ENCODE assay signal across 8 cellular contexts in the genomic region with DNA sequence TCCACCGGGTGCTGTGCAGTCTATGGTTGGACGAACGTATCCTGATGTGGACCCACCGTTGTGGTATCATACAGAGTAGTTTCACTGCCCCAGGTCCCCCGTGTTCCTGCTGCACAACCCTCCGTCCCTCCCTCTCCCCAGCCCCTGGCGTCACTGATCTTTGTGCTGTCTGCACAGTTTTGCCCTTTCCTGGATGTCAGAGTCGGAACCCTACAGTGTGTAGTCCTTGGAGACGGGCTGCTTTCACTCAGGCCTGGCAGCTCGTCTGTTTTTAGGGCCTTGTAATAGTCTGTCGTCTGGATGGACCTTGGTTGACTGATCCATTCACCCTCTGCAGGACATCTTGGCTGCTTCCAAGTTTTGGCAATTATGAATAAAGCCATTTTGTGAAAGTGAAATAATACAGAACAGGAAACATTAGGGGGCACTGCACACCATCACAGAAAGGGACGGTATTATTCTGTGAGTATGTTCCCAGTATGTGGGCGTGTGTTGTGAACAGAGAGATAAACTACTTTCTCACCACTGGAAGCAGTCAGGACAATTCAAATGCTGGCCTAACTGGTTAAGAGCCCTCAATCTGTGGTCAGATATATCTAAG.
DNase-seq lines count a peak whose midpoint lies in the region; ATAC-seq, FAIRE-seq and TF ChIP-seq lines count a peak whose summit lies in the region.
"Not testable (repeated sequence)": the region's sequence is repeated elsewhere in the genome, so short reads cannot be mapped to it uniquely, and the experiment has no call there.

No MANE protein-coding gene starts in this region.

- not testable (repeated sequence) for H3K4me3 ChIP-seq in astrocyte (ENCODE audit: insufficient read depth, low read depth, low read length); lung; skeletal muscle cell (ENCODE audit: low read depth, low read length)

- H4K20me1 ChIP-seq in astrocyte (ENCODE audit: insufficient read depth, low read length), result peaks cover 70% of the 10 kb centered on the region

- FAIRE-seq in GM12891 (lab: Jason Lieb, UNC) (peak; percentile 75), astrocyte (lab: Jason Lieb, UNC) (peak; percentile 72)

- not testable (repeated sequence) for TF ChIP-seq POLR2A in GM12891 (IDR thresholded peaks at IDR 0.05; ENCODE audit: low read depth, low read length)

- H3K36me3 Mint-ChIP-seq in T-cell; astrocyte (ENCODE audit: low read depth, unreplicated experiment): not testable (repeated sequence)

- H2AFZ ChIP-seq in astrocyte (ENCODE audit: low read depth, low read length), result not testable (repeated sequence)

- H3K79me2 ChIP-seq in astrocyte (ENCODE audit: insufficient read depth, low read length), result peaks cover 95% of the 10 kb centered on the region

- H3K4me1 Mint-ChIP-seq in T-cell, result peaks cover 72 to 84% (median 80%) of the 10 kb centered on the region in 3 donors
- peaks cover 38% of the 10 kb centered on the region for H3K4me1 Mint-ChIP-seq in astrocyte (ENCODE audit: low read depth, unreplicated experiment)

- peaks cover 46% of the 10 kb centered on the region for H3K4me1 ChIP-seq in astrocyte (ENCODE audit: insufficient read depth, low read length)
- H3K4me1 ChIP-seq in lung (ENCODE audit: control insufficient read depth in 2 of 2, insufficient read depth in 2 of 2, low read length in 2 of 2), result peaks cover 29 to 35% of the 10 kb centered on the region in 2 donors

- not testable (repeated sequence) for H3K36me3 ChIP-seq in astrocyte (ENCODE audit: insufficient read depth, low read length); lung (ENCODE audit: control insufficient read depth in 2 of 2, insufficient read depth in 2 of 2, low read length in 2 of 2)

- peak overlapping the region; percentile 60 for H3K4me2 ChIP-seq in astrocyte (ENCODE audit: low read length)

- peak overlapping the region; percentile 64 for H3K9ac ChIP-seq in astrocyte (ENCODE audit: low read length)

- peak overlapping the region; percentile 55 to 79 for H3K27ac Mint-ChIP-seq in T-cell
- peak overlapping the region; percentile 72 for H3K27ac Mint-ChIP-seq in astrocyte (ENCODE audit: unreplicated experiment)

- WGBS in lung, 2 donors, result 42 to 51% methylated on average over 10 to 11 of the region's 13 CpGs

- not testable (repeated sequence) for H3K27me3 ChIP-seq in astrocyte (ENCODE audit: insufficient read depth, low read length); lung (ENCODE audit: control insufficient read depth, insufficient read depth)

- CTCF ChIA-PET in T-cell (lab: Charles Lee), result interaction anchor here in 1 of 2 donors (0.6 kb wide), 1 partner anchor 148 kb away, joined by 4 read pairs; no protein-coding TSS in a partner anchor

- POLR2A ChIA-PET in T-cell (lab: Charles Lee), result not testable (repeated sequence)

- H3K9me3 Mint-ChIP-seq in T-cell; astrocyte (ENCODE audit: unreplicated experiment): not testable (repeated sequence)

- H3K4me3 Mint-ChIP-seq in T-cell (peak overlapping the region in 1 of 3 donors; percentile 19), astrocyte (ENCODE audit: unreplicated experiment) (peak overlapping the region; percentile 41)

- H3K27me3 Mint-ChIP-seq in T-cell; astrocyte (ENCODE audit: low read depth, unreplicated experiment): not testable (repeated sequence)

- not testable (repeated sequence) for H3K9me3 ChIP-seq in astrocyte (ENCODE audit: insufficient read depth, low read depth, low read length); lung (ENCODE audit: control insufficient read depth in 2 of 2, insufficient read depth in 1 of 2, low read length in 1 of 2)

- TF ChIP-seq CTCF in AG09319 (IDR thresholded peaks at IDR 0.05; ENCODE audit: low read depth, low read length) (peak; percentile 53), astrocyte (IDR thresholded peaks at IDR 0.05; ENCODE audit: insufficient read depth, low read depth, low read length) (peak; percentile 65), lung (IDR thresholded peaks at IDR 0.05; ENCODE audit: control extremely low read depth, extremely low read depth) (peak; percentile 65)

- ATAC-seq in T-cell (replicated peaks in 1 of 4), result peak; percentile 47 to 66 (median 54)
- peak; percentile 76 for ATAC-seq in lung (ENCODE audit: insufficient read depth, low FRiP score)

- DNase-seq in AG09319 (ENCODE audit: extremely low read depth, low read depth), result peak; percentile 43
- DNase-seq in GM12891 (ENCODE audit: insufficient read length, low spot score), result peak; percentile 56
- DNase-seq in MV-4-11 (lab: John Stamatoyannopoulos, UW), result peak; percentile 65
- DNase-seq in T-cell, result peak in 22 of 34 experiments; percentile 30 to 59 (median 48)
- peak; percentile 88 for DNase-seq in astrocyte (ENCODE audit: low read depth)
- peak; percentile 88 for DNase-seq in fibroblast of peridontal ligament (ENCODE audit: extremely low read depth)
- DNase-seq in lung (ENCODE audit: low spot score), result not testable (repeated sequence)
- peak; percentile 52 for DNase-seq in skeletal muscle cell (ENCODE audit: low read depth)

- H3K27ac ChIP-seq in astrocyte (ENCODE audit: low read depth, low read length) (peak overlapping the region; percentile 72), lung (ENCODE audit: low read depth in 1 of 2, low read length in 1 of 2) (peak overlapping the region in 1 of 2 donors; percentile 68)
